ENCODE assay signal across 7 cellular contexts in the genomic region with DNA sequence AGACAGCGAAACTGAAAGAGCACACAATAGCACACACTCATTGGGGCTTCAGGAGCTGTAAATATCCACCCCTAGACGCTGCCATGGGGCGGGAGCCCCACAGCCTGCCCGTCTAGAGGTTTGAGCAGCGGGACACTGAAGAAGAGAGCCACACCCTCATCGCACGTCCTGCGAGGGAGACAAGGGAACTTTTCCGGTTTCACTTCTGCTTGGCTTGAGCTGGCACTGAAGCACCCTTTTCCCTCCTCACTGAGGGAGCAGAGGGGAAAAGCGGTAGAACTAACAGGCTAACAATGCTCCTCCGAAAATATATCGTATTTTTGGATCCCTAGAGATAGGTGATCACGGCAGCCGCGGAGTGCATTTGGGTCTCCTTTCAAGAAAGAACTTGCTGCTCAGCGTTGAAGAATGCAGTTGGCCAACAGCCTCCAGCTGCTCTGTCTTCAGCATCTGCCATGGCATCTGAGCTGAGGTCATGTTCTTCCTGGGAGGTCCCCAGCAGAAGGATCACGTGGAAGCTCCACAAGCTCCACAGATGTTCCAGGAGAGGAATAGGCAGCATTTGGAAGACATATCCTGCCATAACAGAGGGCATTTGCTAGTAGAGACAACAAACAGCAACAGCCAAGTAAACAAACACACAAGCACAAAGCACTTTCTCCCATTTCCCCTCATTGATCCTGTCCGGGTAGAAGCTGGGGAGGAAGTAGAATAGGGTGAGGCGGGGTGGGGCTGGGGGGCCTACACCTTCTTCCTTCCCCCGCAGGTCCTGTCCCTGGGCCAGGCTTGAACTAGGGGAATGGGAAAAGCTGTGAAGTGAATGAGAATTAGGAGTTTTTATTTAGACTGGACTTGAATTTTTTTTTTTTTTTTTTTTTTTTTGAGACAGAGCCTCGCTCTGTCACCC. TPM values are rescaled to one million over a fixed set of nuclear protein-coding genes. Genes with fewer than 3 reads are reported as not detected.
A peak's percentile ranks its signal among the peaks of the same experiment; 100 is the strongest.
DNase-seq lines count a peak whose midpoint lies in the region; ATAC-seq, FAIRE-seq and TF ChIP-seq lines count a peak whose summit lies in the region.

No MANE protein-coding gene starts in this region.

- FAIRE-seq in GM12892 (lab: Jason Lieb, UNC) = peak; percentile 62

- H4K20me1 ChIP-seq in PC-3 (ENCODE audit: low read length) = no peaks in the 10 kb centered on the region

- POLR2A ChIA-PET in PC-3 (lab: Charles Lee; ENCODE audit: unreplicated experiment) = no interaction called here

- no peaks in the 10 kb centered on the region for H3K36me3 ChIP-seq in PC-3 (ENCODE audit: low read depth, low read length)
- no peaks in the 10 kb centered on the region for H3K36me3 ChIP-seq in upper lobe of right lung

- H3K9me3 ChIP-seq in PC-3 (ENCODE audit: low read length) (no peaks in the 10 kb centered on the region), upper lobe of right lung (no peaks in the 10 kb centered on the region)

- no TSS peak for BruUV-seq in PC-3 (replicated peaks; lab: Mats Ljungman, UMichigan)

- peak overlapping the region; percentile 76 for H3K4me2 ChIP-seq in PC-3 (ENCODE audit: low read length)

- H3F3A ChIP-seq in PC-3 (ENCODE audit: low read length, unreplicated experiment) = no peaks in the 10 kb centered on the region

- H3K4me1 ChIP-seq in PC-3 (ENCODE audit: insufficient read depth, low read length) (peaks cover 12% of the 10 kb centered on the region), upper lobe of right lung (peaks cover 6% of the 10 kb centered on the region)

- H3K9ac ChIP-seq in PC-3 (ENCODE audit: low read length) = no peak overlapping the region

- intact Hi-C loops in PC-3 (cut with micrococcal nuclease) (no loop called here), upper lobe of right lung (cut with DNase I) (no loop called here)

- TF ChIP-seq CTCF in PC-3 (conservative IDR thresholded peaks at IDR 0.05; ENCODE audit: low read depth, low read length) (no peak), upper lobe of right lung (IDR thresholded peaks at IDR 0.05) (no peak)

- H2AFZ ChIP-seq in PC-3 (ENCODE audit: low read length) = peak overlapping the region; percentile 70

- no peak for TF ChIP-seq POLR2A in GM12892 (IDR thresholded peaks at IDR 0.05; ENCODE audit: low read depth, low read length)

- H3K4me3 ChIP-seq in PC-3 (ENCODE audit: low read length) = peak overlapping the region; percentile 66
- H3K4me3 ChIP-seq in upper lobe of right lung = peak overlapping the region; percentile 46

- ATAC-seq in HG02943 (IDR thresholded peaks at IDR 0.05; ENCODE audit: low read depth, unreplicated experiment) (peak; percentile 84), PC-3 (peak; percentile 58), upper lobe of right lung (peak; percentile 93), HG02610 (IDR thresholded peaks at IDR 0.05; ENCODE audit: unreplicated experiment) (no peak)

- CTCF ChIA-PET in PC-3 (lab: Charles Lee) = no interaction called here

- DNase-seq in GM12892 (ENCODE audit: insufficient read length) (no peak), PC-3 (peak; percentile 23), medulla oblongata (ENCODE audit: extremely low spot score) (peak; percentile 76), upper lobe of right lung (peak; percentile 80)
- peak; percentile 16 for DNase-seq in central memory CD4-positive, alpha-beta T cell

- no peaks in the 10 kb centered on the region for H3K27me3 ChIP-seq in PC-3 (ENCODE audit: low read length)
- no peaks in the 10 kb centered on the region for H3K27me3 ChIP-seq in upper lobe of right lung

- no peak overlapping the region for H3K27ac ChIP-seq in PC-3 (ENCODE audit: low read length)
- H3K27ac ChIP-seq in upper lobe of right lung = peak overlapping the region; percentile 71

- H3K79me2 ChIP-seq in PC-3 (ENCODE audit: low read length) = no peaks in the 10 kb centered on the region

- H3K9me2 ChIP-seq in PC-3 (replicated peaks; ENCODE audit: low read length) = no peaks in the 10 kb centered on the region

RNA-seq across cellular contexts. Expression of gene ALOX5AP, which starts 44.8 kb away (rescaled TPM):
- 22.0 TPM for polyA plus RNA-seq in GM12892 (2012; ENCODE audit: missing spikeins)
- total RNA-seq in PC-3 (2014; rRNA removed) = not detected in 2 replicates
- 195 TPM for total RNA-seq in upper lobe of right lung

Comparison
In these comparisons a context has a peak if more than half of its experiments do, and no peak if none do; other contexts are left out.
1. RNA of gene ALOX5AP, which starts 44.8 kb away (total RNA-seq): 195 TPM in upper lobe of right lung (single experiment); not detected in PC-3; every median in the first group is over 100 times any median in the second.